Comparison of ENCODE assay signal across 7 cellular contexts in genomic region chr14:106626942-106627588, GRCh38.
DNase-seq lines count a peak whose midpoint lies in the region; FAIRE-seq and TF ChIP-seq lines count a peak whose summit lies in the region.
"Not testable (repeated sequence)": the region's sequence is repeated elsewhere in the genome, so short reads cannot be mapped to it uniquely, and the experiment has no call there.

No MANE protein-coding gene starts in this region.

- TF ChIP-seq CTCF in GM12872 (IDR thresholded peaks at IDR 0.05; ENCODE audit: insufficient read depth, low read depth, low read length) (peak; percentile 62; the same call in 2 of the 3 replicates), kidney (IDR thresholded peaks at IDR 0.05; ENCODE audit: borderline replicate concordance, extremely low read depth, insufficient read depth) (peak; percentile 30)

- H3K4me1 ChIP-seq in kidney (ENCODE audit: control insufficient read depth in 1 of 2, insufficient read depth in 1 of 2, low read depth in 1 of 2, low read length in 2 of 2): not testable (repeated sequence)

- not testable (repeated sequence) for FAIRE-seq in kidney (lab: Jason Lieb, UNC)

- intact Hi-C loops in kidney (cut with DNase I): not testable (repeated sequence)

- not testable (repeated sequence) for H3K36me3 ChIP-seq in kidney (ENCODE audit: control insufficient read depth in 1 of 2, insufficient read depth in 2 of 2, low read length in 2 of 2)

- H3K9ac ChIP-seq in kidney (ENCODE audit: low read length in 2 of 2): not testable (repeated sequence)

- peak; percentile 42 for DNase-seq in LoVo (ENCODE audit: low spot score)
- DNase-seq in NOMO-1 (lab: John Stamatoyannopoulos, UW; ENCODE audit: unreplicated experiment in 2 of 2): peak; percentile 25 to 28
- DNase-seq in activated CD4-positive, alpha-beta T cell treated with anti-CD3 and anti-CD28 coated beads for 24 hours (ENCODE audit: low read depth in 2 of 2): peak; percentile 58 to 64
- DNase-seq in activated naive CD4-positive, alpha-beta T cell (lab: John Stamatoyannopoulos, UW): peak in 3 of 4 experiments; percentile 36 to 76 (median 62)
- peak; percentile 73 for DNase-seq in kidney
- peak; percentile 55 to 82 for DNase-seq in stimulated activated CD4-positive, alpha-beta T cell treated with anti-CD3 and anti-CD28 coated beads, Interleukin-2, amount 100 ng/mL, for 48 hours

- not testable (repeated sequence) for H3K27ac ChIP-seq in kidney (ENCODE audit: low read depth in 2 of 2, low read length in 2 of 2)

- not testable (repeated sequence) for H3K4me3 ChIP-seq in kidney (ENCODE audit: low read length in 2 of 2)

- not testable (repeated sequence) for H3K9me3 ChIP-seq in kidney (ENCODE audit: control insufficient read depth in 1 of 2, low read length in 2 of 2)
